ENCODE assay signal across 8 cellular contexts in genomic region chr14:60655898-60656754, GRCh38. TPM values are rescaled to one million over a fixed set of nuclear protein-coding genes. Genes with fewer than 3 reads are reported as not detected.
DNase-seq lines count a peak whose midpoint lies in the region; ATAC-seq and TF ChIP-seq lines count a peak whose summit lies in the region.

No MANE protein-coding gene starts in this region.

- TF ChIP-seq CTCF in GM12875 (IDR thresholded peaks at IDR 0.05; ENCODE audit: borderline replicate concordance, insufficient read depth, low read depth, low read length) = no peak

- no peak overlapping the region for H3K23ac ChIP-seq in neuronal stem cell (ENCODE audit: low read depth, low read length, poor library complexity)

- H3K9me3 Mint-ChIP-seq in dendritic cell treated with granulocyte-macrophage colony-stimulating factor and Interleukin-4, amounts not matched to agents 40 ng/mL and 50 ng/mL, for 4 days = no peaks in the 10 kb centered on the region

- H3K4me2 ChIP-seq in neuronal stem cell (ENCODE audit: insufficient read depth, low read length, poor library complexity, severe bottlenecking) = peak overlapping the region; percentile 92

- H3K27me3 ChIP-seq in neuronal stem cell (ENCODE audit: control insufficient read depth in 3 of 3, insufficient read depth in 3 of 3, low read depth in 1 of 3, low read length in 3 of 3) = peaks cover 32 to 79% (median 77%) of the 10 kb centered on the region in 3 experiments

- no peak overlapping the region for H4K91ac ChIP-seq in neuronal stem cell (ENCODE audit: low read depth, low read length, poor library complexity)

- H2AFZ ChIP-seq in neuronal stem cell (ENCODE audit: low read length) = peak overlapping the region; percentile 98

- no peak overlapping the region for H2BK120ac ChIP-seq in neuronal stem cell (ENCODE audit: low read depth, low read length)

- peaks cover 100% of the 10 kb centered on the region for H3K27me3 Mint-ChIP-seq in dendritic cell treated with granulocyte-macrophage colony-stimulating factor and Interleukin-4, amounts not matched to agents 40 ng/mL and 50 ng/mL, for 4 days

- no CpG with 5 or more reads among the region's 41 CpGs for WGBS in neuronal stem cell (ENCODE audit: extremely low coverage in 2 of 2, insufficient read length in 2 of 2, insufficient replicate concordance in 1 of 2), 2 donors

- intact Hi-C loops in dendritic cell treated with granulocyte-macrophage colony-stimulating factor and Interleukin-4, amounts not matched to agents 40 ng/mL and 50 ng/mL, for 4 days (cut with micrococcal nuclease) = loop anchor here (5.0 kb wide), 1 partner anchor 326 kb away; the partner anchor contains the start of genes SLC38A6 and TRMT5

- no peak overlapping the region for H4K8ac ChIP-seq in neuronal stem cell (ENCODE audit: low read depth, low read length)

- peaks cover 48% of the 10 kb centered on the region for H3K4me1 Mint-ChIP-seq in dendritic cell treated with granulocyte-macrophage colony-stimulating factor and Interleukin-4, amounts not matched to agents 40 ng/mL and 50 ng/mL, for 4 days (ENCODE audit: low read depth)

- H3K18ac ChIP-seq in neuronal stem cell (ENCODE audit: low read length) = peak overlapping the region; percentile 51

- DNase-seq in NCI-H146 (lab: John Stamatoyannopoulos, UW) (peak; percentile 53), neuronal stem cell (ENCODE audit: low spot score) (peak; percentile 32), GM19238 (ENCODE audit: insufficient read length, low spot score) (no peak), epidermal melanocyte (ENCODE audit: insufficient read length, low spot score) (no peak)
- no peak for DNase-seq in stimulated activated naive CD4-positive, alpha-beta T cell (lab: John Stamatoyannopoulos, UW)

- H3K79me1 ChIP-seq in neuronal stem cell (ENCODE audit: low read depth, low read length) = no peaks in the 10 kb centered on the region

- no peak overlapping the region for H3K27ac Mint-ChIP-seq in dendritic cell treated with granulocyte-macrophage colony-stimulating factor and Interleukin-4, amounts not matched to agents 40 ng/mL and 50 ng/mL, for 4 days

- H2AK5ac ChIP-seq in neuronal stem cell (ENCODE audit: low read depth, low read length) = no peak overlapping the region

- no peaks in the 10 kb centered on the region for H3K36me3 ChIP-seq in neuronal stem cell (replicated peaks in 1 of 2; ENCODE audit: control insufficient read depth in 2 of 2, insufficient read depth in 2 of 2, low read length in 2 of 2)

- no peak overlapping the region for H3K14ac ChIP-seq in neuronal stem cell (ENCODE audit: low read length)

- peak overlapping the region; percentile 87 for H3K4me3 ChIP-seq in GM12875 (ENCODE audit: low read depth, low read length)
- H3K4me3 ChIP-seq in neuronal stem cell (ENCODE audit: low read length in 2 of 2) = peak overlapping the region; percentile 62 to 82

- no peak for ATAC-seq in GM21723 (IDR thresholded peaks at IDR 0.05; ENCODE audit: unreplicated experiment)

- H3K4me1 ChIP-seq in neuronal stem cell (ENCODE audit: control insufficient read depth in 2 of 2, insufficient read depth in 1 of 2, low read depth in 1 of 2, low read length in 2 of 2) = peaks cover 20 to 22% of the 10 kb centered on the region in 2 donors

- H3K4me3 Mint-ChIP-seq in dendritic cell treated with granulocyte-macrophage colony-stimulating factor and Interleukin-4, amounts not matched to agents 40 ng/mL and 50 ng/mL, for 4 days = peak overlapping the region; percentile 82

- no peak overlapping the region for H2BK5ac ChIP-seq in neuronal stem cell (ENCODE audit: low read length)

- H2BK15ac ChIP-seq in neuronal stem cell (ENCODE audit: low read length) = peak overlapping the region; percentile 6

- peak overlapping the region; percentile 74 for H3K9ac ChIP-seq in neuronal stem cell (ENCODE audit: low read depth, low read length, poor library complexity)

- no peak overlapping the region for H3K4ac ChIP-seq in neuronal stem cell (ENCODE audit: low read length)

- H2BK12ac ChIP-seq in neuronal stem cell (ENCODE audit: low read length) = no peak overlapping the region

- no peak overlapping the region for H3K27ac ChIP-seq in neuronal stem cell (replicated peaks; ENCODE audit: low read length)

- H3K9me3 ChIP-seq in neuronal stem cell (replicated peaks in 1 of 2; ENCODE audit: control insufficient read depth in 2 of 2, insufficient read depth in 1 of 2, low read depth in 1 of 2, low read length in 2 of 2) = peaks cover 0 to 11% of the 10 kb centered on the region in 2 donors

- peaks cover 7% of the 10 kb centered on the region for H3K36me3 Mint-ChIP-seq in dendritic cell treated with granulocyte-macrophage colony-stimulating factor and Interleukin-4, amounts not matched to agents 40 ng/mL and 50 ng/mL, for 4 days (ENCODE audit: low read depth)

RNA-seq across cellular contexts. Expression of gene SIX1, which starts 6.8 kb away (rescaled TPM):
- 0.13 TPM for polyA plus RNA-seq in neuronal stem cell (2013, experiment 1 of 2)
- polyA plus RNA-seq in neuronal stem cell (2013, experiment 2 of 2) = 0.11 TPM

Comparison
In these comparisons a context has a peak if more than half of its experiments do, and no peak if none do; other contexts are left out.
1. DNase-seq: peak in NCI-H146 (single experiment) and neuronal stem cell (single experiment); none in GM19238 (single experiment), stimulated activated naive CD4-positive, alpha-beta T cell (0 of 6) and epidermal melanocyte (single experiment).